In genomic region chr4:163179207-163179606, GRCh38 we compare ENCODE assay signal across 24 cellular contexts.
"Had no signal": no experiment of that assay in that cellular context is flagged by ENCODE, and none has a peak within 500 bp of the region (broad histone marks: within the 10 kb centered on the region; RNA-seq: fewer than 3 reads in every experiment).

No MANE protein-coding gene starts in this region.

- ATAC-seq: effector memory CD8-positive, alpha-beta T cell; esophagus mucosa; foreskin keratinocyte; gastroesophageal sphincter; heart left ventricle; heart right ventricle had no signal

- H3K27me3 ChIP-seq: colonic mucosa had no signal

- H3K4me3 Mint-ChIP-seq: dendritic cell treated with granulocyte-macrophage colony-stimulating factor and Interleukin-4, amounts not matched to agents 40 ng/mL and 50 ng/mL, for 4 days; effector memory CD8-positive, alpha-beta T cell; endodermal cell had no signal

- H3K4me1 ChIP-seq: colonic mucosa, esophagus muscularis mucosa, esophagus squamous epithelium, foreskin keratinocyte, gastroesophageal sphincter, heart left ventricle, heart right ventricle had no signal

- H3K4me3 ChIP-seq: colonic mucosa, coronary artery, dorsolateral prefrontal cortex, esophagus muscularis mucosa, esophagus squamous epithelium, gastroesophageal sphincter, heart left ventricle, heart right ventricle had no signal

- H3K27ac ChIP-seq: colonic mucosa, coronary artery, dorsolateral prefrontal cortex, epithelial cell of prostate, esophagus muscularis mucosa, esophagus squamous epithelium, foreskin keratinocyte, gastroesophageal sphincter, heart left ventricle, heart right ventricle had no signal

- DNase-seq: colonic mucosa; cortex of kidney; dermis blood vessel endothelial cell; dorsolateral prefrontal cortex; effector CD4-positive, alpha-beta T cell; effector CD8-positive, alpha-beta T cell; effector memory CD4-positive, alpha-beta T cell; effector memory CD8-positive, alpha-beta T cell; endodermal cell; erythroblast; esophagus squamous epithelium; foreskin fibroblast; foreskin keratinocyte; foreskin melanocyte; glutamatergic neuron; head of caudate nucleus; heart left ventricle; heart right ventricle had no signal

- H3K36me3 ChIP-seq: colonic mucosa, esophagus muscularis mucosa, esophagus squamous epithelium, gastroesophageal sphincter, heart left ventricle, heart right ventricle had no signal

- H3K9me3 ChIP-seq: colonic mucosa, esophagus muscularis mucosa, esophagus squamous epithelium, gastroesophageal sphincter, heart left ventricle, heart right ventricle had no signal

- H3K27me3 Mint-ChIP-seq: dendritic cell treated with granulocyte-macrophage colony-stimulating factor and Interleukin-4, amounts not matched to agents 40 ng/mL and 50 ng/mL, for 4 days had no signal

- H3K9me3 Mint-ChIP-seq: dendritic cell treated with granulocyte-macrophage colony-stimulating factor and Interleukin-4, amounts not matched to agents 40 ng/mL and 50 ng/mL, for 4 days; effector memory CD8-positive, alpha-beta T cell; endodermal cell had no signal

- H3K27ac Mint-ChIP-seq: dendritic cell treated with granulocyte-macrophage colony-stimulating factor and Interleukin-4, amounts not matched to agents 40 ng/mL and 50 ng/mL, for 4 days; effector memory CD8-positive, alpha-beta T cell had no signal
